ENCODE assay signal across 11 cellular contexts in the genomic region with DNA sequence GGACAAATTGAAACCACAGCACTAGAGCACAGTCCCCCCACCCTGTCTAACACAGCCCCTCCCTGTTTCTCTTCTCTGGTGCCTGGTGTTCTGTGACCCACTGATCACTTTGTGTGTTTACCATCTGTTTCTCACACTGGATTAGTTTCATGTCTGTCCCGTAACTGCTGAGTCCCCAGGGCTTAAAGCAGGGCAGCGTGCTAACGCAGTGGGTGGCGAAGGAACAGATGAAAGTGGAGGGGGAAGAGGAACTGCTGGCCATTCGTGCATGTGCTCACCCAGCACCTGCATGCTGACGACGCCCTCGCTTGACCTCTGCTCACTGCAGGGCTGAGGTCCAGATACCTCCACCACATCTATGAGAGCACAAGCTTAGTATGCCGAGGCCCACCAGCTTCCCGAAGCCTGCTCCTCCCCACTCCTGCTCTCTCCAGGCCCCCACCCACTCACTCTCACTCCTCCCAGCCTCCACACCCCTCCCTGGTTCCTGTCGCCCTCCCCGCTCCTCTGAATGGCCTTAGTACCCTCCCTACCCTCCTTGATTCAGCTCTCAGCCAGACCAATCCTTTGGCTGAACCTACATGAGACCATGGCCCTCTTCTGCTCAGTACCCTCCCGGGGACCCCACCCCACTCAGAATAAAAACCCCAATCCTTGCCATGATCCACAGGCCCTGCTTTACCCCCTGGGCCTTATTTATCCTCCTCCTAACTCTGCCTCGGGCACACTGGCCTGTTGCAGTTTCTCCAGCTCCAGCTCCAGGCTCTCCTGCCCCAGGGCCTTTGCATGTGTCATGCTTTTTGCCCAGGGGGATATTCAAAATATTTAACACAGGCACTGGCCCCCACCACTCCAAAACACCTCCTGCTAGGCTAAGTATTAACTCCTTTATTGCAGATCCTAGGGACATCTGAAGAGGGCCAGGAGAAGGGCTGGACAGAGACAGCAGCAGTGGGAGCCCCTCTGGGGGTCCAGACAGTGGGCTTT. TPM values are rescaled to one million over a fixed set of nuclear protein-coding genes. Genes with fewer than 3 reads are reported as not detected.
DNase-seq lines count a peak whose midpoint lies in the region; ATAC-seq and TF ChIP-seq lines count a peak whose summit lies in the region.
"Had no signal": no experiment of that assay in that cellular context is flagged by ENCODE, and none has a peak within 500 bp of the region (broad histone marks: within the 10 kb centered on the region; RNA-seq: fewer than 3 reads in every experiment).

No MANE protein-coding gene starts in this region.

- no peak for TF ChIP-seq POLR2A in gastrocnemius medialis (IDR thresholded peaks at IDR 0.05)

- H3K9me3 ChIP-seq in gastrocnemius medialis: no peaks in the 10 kb centered on the region

- no peaks in the 10 kb centered on the region for H3K36me3 Mint-ChIP-seq in glutamatergic neuron (ENCODE audit: unreplicated experiment)

- in situ Hi-C loops in GM13977 (cut with MboI; ENCODE audit: low pct_unique_long_range_greater_than_20kb, low sequenced_read_pairs, unreplicated experiment): no loop called here
- in situ Hi-C loops in gastrocnemius medialis (cut with MboI; ENCODE audit: low sequenced_read_pairs in 4 of 4): loop anchor here (5.0 to 25.0 kb wide), 6 partner anchors 199 to 556 kb away; no protein-coding TSS in a partner anchor

- H3K27ac Mint-ChIP-seq in glutamatergic neuron (ENCODE audit: unreplicated experiment): peak overlapping the region; percentile 73

- H3K4me3 ChIP-seq in gastrocnemius medialis: no peak overlapping the region

- H3K4me1 ChIP-seq in gastrocnemius medialis: peaks cover 5 to 7% of the 10 kb centered on the region in 2 donors

- peaks cover 7% of the 10 kb centered on the region for H3K27me3 Mint-ChIP-seq in glutamatergic neuron (ENCODE audit: unreplicated experiment)

- no peak for TF ChIP-seq CTCF in GM13977 (IDR thresholded peaks at IDR 0.05; ENCODE audit: extremely low read depth, insufficient read depth, missing control alignments)
- TF ChIP-seq CTCF in GM20000 (IDR thresholded peaks at IDR 0.05; ENCODE audit: extremely low read depth, missing control alignments): no peak
- no peak for TF ChIP-seq CTCF in glutamatergic neuron (IDR thresholded peaks at IDR 0.05; ENCODE audit: partially characterized antibody, unreplicated experiment)
- TF ChIP-seq CTCF in gastrocnemius medialis (IDR thresholded peaks at IDR 0.05 in 4 of 5, conservative IDR thresholded peaks at IDR 0.05 in 1 of 5): no peak

- H3K36me3 ChIP-seq in gastrocnemius medialis: no peaks in the 10 kb centered on the region

- DNase-seq in GM13977 (ENCODE audit: low spot score): peak; percentile 56
- peak; percentile 49 for DNase-seq in GM20000 (ENCODE audit: low spot score)
- no peak for DNase-seq in glutamatergic neuron
- no peak for DNase-seq in anterior cingulate cortex (lab: John Stamatoyannopoulos, UW)
- DNase-seq in gastrocnemius medialis: no peak
- DNase-seq in pons (ENCODE audit: low spot score): no peak
- DNase-seq in CD1c-positive myeloid dendritic cell (ENCODE audit: extremely low spot score): no peak
- DNase-seq: activated T-cell treated with anti-CD3 and anti-CD28 coated beads, Interleukin-2, amount 50 U/mL, for 48 hours; NCI-H1694 treated with DMSO at 0.1 percent for 48 hours; stimulated activated CD8-positive, alpha-beta memory T cell treated with anti-CD3 and anti-CD28 coated beads, Interleukin-4, amount 100 ng/mL, for 48 hours had no signal

- H3K4me1 Mint-ChIP-seq in glutamatergic neuron (ENCODE audit: low read depth, unreplicated experiment): peaks cover 21% of the 10 kb centered on the region

- intact Hi-C loops in gastrocnemius medialis (cut with DNase I; ENCODE audit: low total_unique reads): no loop called here

- H3K4me3 Mint-ChIP-seq in glutamatergic neuron (ENCODE audit: unreplicated experiment): no peak overlapping the region

- ATAC-seq in HG03521 (IDR thresholded peaks at IDR 0.05; ENCODE audit: unreplicated experiment) (peak; percentile 43), gastrocnemius medialis (no peak)

- no peaks in the 10 kb centered on the region for H3K27me3 ChIP-seq in gastrocnemius medialis

- no peak overlapping the region for H3K27ac ChIP-seq in gastrocnemius medialis

- peaks cover 4% of the 10 kb centered on the region for H3K9me3 Mint-ChIP-seq in glutamatergic neuron (ENCODE audit: unreplicated experiment)

RNA-seq across cellular contexts. Expression of a gene that starts 15.1 kb away (rescaled TPM):
- total RNA-seq in glutamatergic neuron (ENCODE audit: unreplicated experiment) (211 TPM), gastrocnemius medialis (10 to 100 TPM; 15.2 to 31.3 (median 28.0) TPM)

Comparison
In these comparisons a context has a peak if more than half of its experiments do, and no peak if none do; other contexts are left out.
1. DNase-seq: peak in GM13977 (single experiment) and GM20000 (single experiment); none in glutamatergic neuron (single experiment), anterior cingulate cortex (0 of 58), gastrocnemius medialis (0 of 2), pons (single experiment) and CD1c-positive myeloid dendritic cell (single experiment).